In the genomic region with DNA sequence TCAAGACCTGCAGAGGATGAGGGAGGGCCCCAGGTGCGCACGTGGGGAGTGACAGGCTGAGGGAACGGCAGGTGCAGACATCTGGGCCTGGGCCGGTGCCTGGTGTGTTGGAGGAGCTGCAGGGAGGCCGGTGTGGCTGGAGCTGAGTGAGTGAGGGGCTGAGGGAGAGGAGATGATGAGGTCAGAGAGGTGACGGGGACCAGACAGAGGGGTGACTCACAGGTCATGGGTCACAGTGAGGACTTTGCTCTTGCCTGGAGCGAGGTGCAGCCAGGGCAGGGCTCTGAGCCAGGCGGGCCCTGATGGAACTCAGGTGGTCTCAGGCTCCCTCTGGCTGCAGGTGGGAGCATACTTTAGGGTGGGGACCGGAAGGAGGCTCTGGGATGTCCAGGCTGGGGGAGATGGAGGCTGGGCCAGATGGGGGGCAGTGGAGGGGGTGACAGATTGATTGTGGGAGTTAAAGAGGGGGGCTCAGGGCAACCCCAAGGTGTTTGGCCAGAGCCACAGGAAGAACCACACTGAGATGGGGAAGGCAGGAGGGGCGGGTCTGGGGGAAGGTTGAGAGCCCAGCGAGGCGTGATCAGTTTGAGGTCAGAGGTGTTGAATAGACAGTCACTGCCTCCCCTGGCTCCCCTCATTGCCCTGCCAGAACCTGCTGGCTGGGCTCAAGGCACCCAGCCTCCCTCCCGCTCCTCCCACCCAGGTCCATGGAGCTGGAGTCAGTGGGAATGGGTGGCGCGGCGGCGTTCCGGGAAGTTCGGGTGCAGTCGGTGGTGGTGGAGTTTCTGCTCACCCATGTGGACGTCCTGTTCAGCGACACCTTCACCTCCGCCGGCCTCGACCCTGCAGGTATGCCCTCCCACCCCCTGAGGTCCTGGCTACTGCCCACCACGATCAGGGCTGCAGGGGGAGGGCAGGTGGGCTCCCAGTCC, we compare ENCODE assay signal across 2 cellular contexts.
TF ChIP-seq lines count a peak whose summit lies in the region.

No MANE protein-coding gene starts in this region.

TF ChIP-seq in A549, 52 proteins besides CTCF, POLR2A, EP300 and RAD21:
- TF ChIP-seq REST (IDR thresholded peaks at IDR 0.05): no peak
- TF ChIP-seq, protein P1, sequence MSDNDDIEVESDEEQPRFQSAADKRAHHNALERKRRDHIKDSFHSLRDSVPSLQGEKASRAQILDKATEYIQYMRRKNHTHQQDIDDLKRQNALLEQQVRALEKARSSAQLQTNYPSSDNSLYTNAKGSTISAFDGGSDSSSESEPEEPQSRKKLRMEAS (IDR thresholded peaks at IDR 0.05): no peak
- TF ChIP-seq FOSL2 (IDR thresholded peaks at IDR 0.05): no peak
- TF ChIP-seq FOSL2 (CRISPR knock-in tag; IDR thresholded peaks at IDR 0.05): peak; percentile 14; the same call in 1 of the 2 replicates
- TF ChIP-seq ZSCAN20 (CRISPR knock-in tag; IDR thresholded peaks at IDR 0.05): no peak
- TF ChIP-seq CBX2 (IDR thresholded peaks at IDR 0.05; ENCODE audit: borderline replicate concordance, low read depth): no peak
- TF ChIP-seq HES2 (IDR thresholded peaks at IDR 0.05): no peak
- TF ChIP-seq FOSB (CRISPR knock-in tag; IDR thresholded peaks at IDR 0.05): no peak
- TF ChIP-seq CEBPB (IDR thresholded peaks at IDR 0.05): no peak
TF ChIP-seq in A549: peak in this region for 1.

TF ChIP-seq in H1, 55 proteins besides CTCF, POLR2A, EP300 and RAD21:
- TF ChIP-seq GABPA (IDR thresholded peaks at IDR 0.05; ENCODE audit: borderline replicate concordance, insufficient read depth, low read length) (0 out of 2 replicates have a peak, but pooled peaks have one; percentile 10), CBX5 (IDR thresholded peaks at IDR 0.05; ENCODE audit: low read depth, low read length) (no peak), TBP (IDR thresholded peaks at IDR 0.05; ENCODE audit: low read depth, low read length) (no peak)
- TF ChIP-seq, protein P2, sequence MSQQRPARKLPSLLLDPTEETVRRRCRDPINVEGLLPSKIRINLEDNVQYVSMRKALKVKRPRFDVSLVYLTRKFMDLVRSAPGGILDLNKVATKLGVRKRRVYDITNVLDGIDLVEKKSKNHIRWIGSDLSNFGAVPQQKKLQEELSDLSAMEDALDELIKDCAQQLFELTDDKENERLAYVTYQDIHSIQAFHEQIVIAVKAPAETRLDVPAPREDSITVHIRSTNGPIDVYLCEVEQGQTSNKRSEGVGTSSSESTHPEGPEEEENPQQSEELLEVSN (IDR thresholded peaks at IDR 0.05): no peak
